Comparison of ENCODE assay signal across 8 cellular contexts in the genomic region with DNA sequence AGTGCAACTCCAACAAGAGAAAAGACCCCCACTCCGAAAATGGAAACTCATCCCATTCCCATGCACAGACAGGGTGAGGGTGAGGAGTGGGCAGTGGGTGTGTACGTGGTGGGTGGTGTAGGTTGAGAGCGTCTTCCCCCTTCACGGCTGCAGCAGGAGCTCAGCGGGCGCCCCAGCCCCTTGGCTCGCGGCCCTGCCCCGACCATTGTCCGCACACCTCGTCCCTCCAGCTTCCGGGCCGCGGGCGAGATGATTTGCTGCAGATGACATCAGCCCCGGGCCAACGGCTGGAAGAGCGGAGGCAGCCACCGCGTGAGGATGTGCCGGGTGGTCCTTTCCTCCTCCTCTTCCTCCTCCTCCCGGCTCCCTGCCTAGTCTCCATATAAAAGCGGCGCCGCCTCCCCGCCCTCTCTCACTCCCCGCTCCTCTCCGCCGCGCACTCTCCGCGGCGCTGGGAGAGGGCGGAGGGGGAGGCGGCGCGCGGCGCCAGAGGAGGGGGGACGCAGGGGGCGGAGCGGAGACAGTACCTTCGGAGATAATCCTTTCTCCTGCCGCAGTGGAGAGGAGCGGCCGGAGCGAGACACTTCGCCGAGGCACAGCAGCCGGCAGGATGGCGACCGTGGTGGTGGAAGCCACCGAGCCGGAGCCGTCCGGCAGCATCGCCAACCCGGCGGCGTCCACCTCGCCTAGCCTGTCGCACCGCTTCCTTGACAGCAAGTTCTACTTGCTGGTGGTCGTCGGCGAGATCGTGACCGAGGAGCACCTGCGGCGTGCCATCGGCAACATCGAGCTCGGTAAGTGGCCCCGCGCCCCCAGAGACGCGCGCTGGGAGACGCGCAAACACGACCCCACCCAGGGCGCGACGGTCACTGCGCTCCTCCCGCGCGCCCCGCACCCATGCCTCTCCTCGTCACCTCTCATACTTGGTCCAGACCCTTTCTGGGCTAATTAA.
DNase-seq lines count a peak whose midpoint lies in the region; TF ChIP-seq lines count a peak whose summit lies in the region.

A gene (plus strand): TSS at position 554 of the 952 bp plus-strand sequence. CDS start 57 bp downstream, at position 611.

- peaks cover 8% of the 10 kb centered on the region for H3K4me1 Mint-ChIP-seq in activated naive CD4-positive, alpha-beta T cell treated with anti-CD3 and anti-CD28 coated beads, Interleukin-2, amount 10 ng/mL, durations not matched to agents 7 days and 5 days
- H3K4me1 Mint-ChIP-seq in activated naive CD8-positive, alpha-beta T cell (ENCODE audit: low read depth) = peaks cover 13% of the 10 kb centered on the region
- peaks cover 42% of the 10 kb centered on the region for H3K4me1 Mint-ChIP-seq in nephron progenitor cell

- CTCF ChIA-PET in activated naive CD4-positive, alpha-beta T cell treated with anti-CD3 and anti-CD28 coated beads, Interleukin-2, amount 10 ng/mL, durations not matched to agents 7 days and 5 days (lab: Charles Lee) = no interaction called here

- no peak for DNase-seq in activated naive CD4-positive, alpha-beta T cell treated with anti-CD3 and anti-CD28 coated beads, Interleukin-2, amount 10 ng/mL, durations not matched to agents 7 days and 5 days
- DNase-seq in activated naive CD4-positive, alpha-beta T cell treated with Interleukin-2 at 50 U/mL for 16 hours = no peak
- DNase-seq in NCI-H2029 treated with DMSO at 0.1 percent for 48 hours (lab: John Stamatoyannopoulos, UW) (peak; percentile 74), glomerular visceral epithelial cell (ENCODE audit: extremely low spot score) (peak; percentile 91), nephron progenitor cell (peak; percentile 84), KG1 (lab: John Stamatoyannopoulos, UW) (no peak), epidermal melanocyte (ENCODE audit: insufficient read length, low spot score) (no peak)

- H3K36me3 Mint-ChIP-seq in activated naive CD4-positive, alpha-beta T cell treated with anti-CD3 and anti-CD28 coated beads, Interleukin-2, amount 10 ng/mL, durations not matched to agents 7 days and 5 days = no peaks in the 10 kb centered on the region
- H3K36me3 Mint-ChIP-seq in activated naive CD8-positive, alpha-beta T cell = no peaks in the 10 kb centered on the region
- H3K36me3 Mint-ChIP-seq in nephron progenitor cell (ENCODE audit: low read depth) = peaks cover 1% of the 10 kb centered on the region

- peak within 1 kb of the TSS; percentile 12 for H3K4me3 Mint-ChIP-seq in activated naive CD4-positive, alpha-beta T cell treated with anti-CD3 and anti-CD28 coated beads, Interleukin-2, amount 10 ng/mL, durations not matched to agents 7 days and 5 days
- H3K4me3 Mint-ChIP-seq in activated naive CD8-positive, alpha-beta T cell = peak within 1 kb of the TSS; percentile 58
- peak within 1 kb of the TSS; percentile 95 for H3K4me3 Mint-ChIP-seq in nephron progenitor cell

- H3K27ac Mint-ChIP-seq in activated naive CD4-positive, alpha-beta T cell treated with anti-CD3 and anti-CD28 coated beads, Interleukin-2, amount 10 ng/mL, durations not matched to agents 7 days and 5 days = no peak within 1 kb of the TSS
- no peak within 1 kb of the TSS for H3K27ac Mint-ChIP-seq in activated naive CD8-positive, alpha-beta T cell
- H3K27ac Mint-ChIP-seq in nephron progenitor cell = peak within 1 kb of the TSS; percentile 61

- no peak for TF ChIP-seq CTCF in nephron progenitor cell (IDR thresholded peaks at IDR 0.05)

- H3K27me3 Mint-ChIP-seq in activated naive CD4-positive, alpha-beta T cell treated with anti-CD3 and anti-CD28 coated beads, Interleukin-2, amount 10 ng/mL, durations not matched to agents 7 days and 5 days = peaks cover 63% of the 10 kb centered on the region
- peaks cover 39% of the 10 kb centered on the region for H3K27me3 Mint-ChIP-seq in activated naive CD8-positive, alpha-beta T cell
- no peaks in the 10 kb centered on the region for H3K27me3 Mint-ChIP-seq in nephron progenitor cell (ENCODE audit: low read depth, poor library complexity)

- H3K9me3 Mint-ChIP-seq in activated naive CD4-positive, alpha-beta T cell treated with anti-CD3 and anti-CD28 coated beads, Interleukin-2, amount 10 ng/mL, durations not matched to agents 7 days and 5 days = no peaks in the 10 kb centered on the region
- H3K9me3 Mint-ChIP-seq in activated naive CD8-positive, alpha-beta T cell (ENCODE audit: low read depth) = no peaks in the 10 kb centered on the region
- peaks cover 5% of the 10 kb centered on the region for H3K9me3 Mint-ChIP-seq in nephron progenitor cell

Comparison
In these comparisons a context has a peak if more than half of its experiments do, and no peak if none do; other contexts are left out.
1. DNase-seq: peak in NCI-H2029 treated with DMSO at 0.1 percent for 48 hours (single experiment), glomerular visceral epithelial cell (single experiment) and nephron progenitor cell (single experiment); none in activated naive CD4-positive, alpha-beta T cell treated with anti-CD3 and anti-CD28 coated beads, Interleukin-2, amount 10 ng/mL, durations not matched to agents 7 days and 5 days (single experiment), activated naive CD4-positive, alpha-beta T cell treated with Interleukin-2 at 50 U/mL for 16 hours (single experiment), KG1 (single experiment) and epidermal melanocyte (single experiment).
2. H3K4me3 Mint-ChIP-seq: peak in every context shown above with its lines; median percentile 95 in nephron progenitor cell; 58 in activated naive CD8-positive, alpha-beta T cell; 12 in activated naive CD4-positive, alpha-beta T cell treated with anti-CD3 and anti-CD28 coated beads, Interleukin-2, amount 10 ng/mL, durations not matched to agents 7 days and 5 days.